14 cellular contexts compared by ENCODE assay signal in genomic region chr12:105916698-105917059, GRCh38.
DNase-seq lines count a peak whose midpoint lies in the region; ATAC-seq and TF ChIP-seq lines count a peak whose summit lies in the region.
"Had no signal": no experiment of that assay in that cellular context is flagged by ENCODE, and none has a peak within 500 bp of the region (broad histone marks: within the 10 kb centered on the region; RNA-seq: fewer than 3 reads in every experiment).

No MANE protein-coding gene starts in this region.

- no peak for ATAC-seq in activated CD4-positive, alpha-beta T cell treated with anti-CD3 and anti-CD28 coated beads for 36 hours
- ATAC-seq: GM12878, GM23338, HepG2 had no signal

- peaks cover 5% of the 10 kb centered on the region for H3K27me3 Mint-ChIP-seq in activated CD4-positive, alpha-beta T cell treated with anti-CD3 and anti-CD28 coated beads for 36 hours

- no peak overlapping the region for H3K4me3 ChIP-seq in BE2C (ENCODE audit: low read depth, low read length)
- H3K4me3 ChIP-seq: GM12878, GM23338 had no signal

- intact Hi-C loops in activated CD4-positive, alpha-beta T cell treated with anti-CD3 and anti-CD28 coated beads for 36 hours (cut with DNase I, micrococcal nuclease) = no loop called here

- H3K4me3 Mint-ChIP-seq in activated CD4-positive, alpha-beta T cell treated with anti-CD3 and anti-CD28 coated beads for 36 hours = no peak overlapping the region
- H3K4me3 Mint-ChIP-seq: CD8-positive, alpha-beta memory T cell; GM23338; H9 had no signal

- no peaks in the 10 kb centered on the region for H3K9me3 ChIP-seq in BE2C
- H3K9me3 ChIP-seq: Caco-2 had no signal

- H3K27me3 ChIP-seq in BE2C = no peaks in the 10 kb centered on the region; the same call in 1 of the 2 replicates

- H3K36me3 Mint-ChIP-seq in activated CD4-positive, alpha-beta T cell treated with anti-CD3 and anti-CD28 coated beads for 36 hours (ENCODE audit: low read depth) = no peaks in the 10 kb centered on the region
- H3K36me3 Mint-ChIP-seq: CD8-positive, alpha-beta memory T cell had no signal

- no peak for TF ChIP-seq CTCF in BE2C (IDR thresholded peaks at IDR 0.05; ENCODE audit: low read depth, low read length)

- CTCF ChIA-PET in activated CD4-positive, alpha-beta T cell treated with anti-CD3 and anti-CD28 coated beads for 36 hours (lab: Charles Lee) = no interaction called here

- H3K27ac Mint-ChIP-seq in activated CD4-positive, alpha-beta T cell treated with anti-CD3 and anti-CD28 coated beads for 36 hours = no peak overlapping the region
- H3K27ac Mint-ChIP-seq: CD8-positive, alpha-beta memory T cell; GM23338; H9 had no signal

- no peaks in the 10 kb centered on the region for H3K9me3 Mint-ChIP-seq in activated CD4-positive, alpha-beta T cell treated with anti-CD3 and anti-CD28 coated beads for 36 hours (ENCODE audit: low read depth)
- H3K9me3 Mint-ChIP-seq: GM23338, H9 had no signal

- DNase-seq in EL = peak; percentile 6
- peak; percentile 1 for DNase-seq in NCI-H226
- peak; percentile 20 for DNase-seq in iris pigment epithelial cell (ENCODE audit: low read depth)
- DNase-seq in OCI-M1 (lab: John Stamatoyannopoulos, UW) = no peak
- DNase-seq in activated CD4-positive, alpha-beta T cell treated with anti-CD3 and anti-CD28 coated beads for 36 hours = no peak
- DNase-seq in GOT3 (lab: John Stamatoyannopoulos, UW) = no peak
- no peak for DNase-seq in BE2C
- DNase-seq: Caco-2; CD8-positive, alpha-beta memory T cell; DMS53; H9 had no signal

- POLR2A ChIA-PET in activated CD4-positive, alpha-beta T cell treated with anti-CD3 and anti-CD28 coated beads for 36 hours (lab: Charles Lee) = no interaction called here

- H3K36me3 ChIP-seq in BE2C = no peaks in the 10 kb centered on the region

- H3K4me1 ChIP-seq in BE2C = no peaks in the 10 kb centered on the region
- H3K4me1 ChIP-seq: Caco-2 had no signal

- no peaks in the 10 kb centered on the region for H3K4me1 Mint-ChIP-seq in activated CD4-positive, alpha-beta T cell treated with anti-CD3 and anti-CD28 coated beads for 36 hours
- H3K4me1 Mint-ChIP-seq: CD8-positive, alpha-beta memory T cell; GM23338; H9 had no signal

Comparison
In these comparisons a context has a peak if more than half of its experiments do, and no peak if none do; other contexts are left out.
1. DNase-seq: peak in EL (single experiment), NCI-H226 (single experiment) and iris pigment epithelial cell (single experiment); none in OCI-M1 (single experiment), activated CD4-positive, alpha-beta T cell treated with anti-CD3 and anti-CD28 coated beads for 36 hours (single experiment), GOT3 (single experiment) and BE2C (single experiment).